17 cellular contexts compared by ENCODE assay signal in the genomic region with DNA sequence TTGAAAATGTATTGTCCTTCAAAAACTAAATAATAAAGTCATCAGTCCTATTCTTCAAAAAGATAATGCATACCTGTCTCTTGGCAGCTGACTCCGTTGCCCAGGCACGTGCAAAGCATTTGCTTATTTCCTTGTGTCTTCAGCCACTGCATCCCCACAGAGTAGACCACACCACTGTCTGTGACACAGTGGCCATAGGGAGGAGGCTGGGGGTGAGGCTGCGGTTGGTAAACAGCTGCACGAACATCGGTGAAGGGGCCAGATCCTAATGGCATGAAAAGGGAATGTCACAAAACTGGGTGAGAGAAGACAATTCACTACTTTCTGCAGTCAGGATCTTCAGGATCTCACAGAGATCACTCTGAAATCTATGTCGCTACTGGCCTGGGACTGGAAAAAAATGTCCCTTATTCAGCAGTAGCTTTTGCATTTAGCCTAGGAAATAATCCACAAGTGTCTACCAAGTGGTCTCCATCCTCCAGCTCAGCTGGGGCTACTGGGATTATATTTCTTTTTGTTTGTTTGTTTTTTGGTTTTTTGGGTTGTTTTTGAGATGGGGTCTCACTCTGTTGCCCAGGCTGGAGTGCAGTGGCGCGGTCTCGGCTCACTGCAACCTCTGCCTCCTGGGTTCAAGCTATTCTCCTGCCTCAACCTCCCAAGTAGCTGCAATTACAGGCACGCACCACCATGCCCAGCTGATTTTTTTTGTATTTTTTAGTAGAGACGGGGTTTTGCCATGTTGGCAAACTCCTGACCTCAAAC. TPM values are rescaled to one million over a fixed set of nuclear protein-coding genes. Genes with fewer than 3 reads are reported as not detected.
DNase-seq lines count a peak whose midpoint lies in the region; ATAC-seq and TF ChIP-seq lines count a peak whose summit lies in the region.
"Had no signal": no experiment of that assay in that cellular context is flagged by ENCODE, and none has a peak within 500 bp of the region (broad histone marks: within the 10 kb centered on the region; RNA-seq: fewer than 3 reads in every experiment).

No MANE protein-coding gene starts in this region.

- H3K4me3 Mint-ChIP-seq in Caco-2 (ENCODE audit: unreplicated experiment), result peak overlapping the region; percentile 8
- H3K4me3 Mint-ChIP-seq: activated CD4-positive, alpha-beta T cell treated with anti-CD3 and anti-CD28 coated beads, Interleukin-2, amount 10 ng/mL, durations not matched to agents 7 days and 5 days; CD4-positive, alpha-beta T cell; H9; stimulated activated effector memory CD8-positive, alpha-beta T cell treated with anti-CD3 and anti-CD28 coated beads, Interleukin-12 subunit alpha, Interleukin-12 subunit beta, amount 100 ng/mL, for 72 hours had no signal

- peak overlapping the region; percentile 35 for H3K9ac ChIP-seq in adipocyte (ENCODE audit: low read length)
- H3K9ac ChIP-seq in trophoblast cell (ENCODE audit: low read length), result no peak overlapping the region

- no peaks in the 10 kb centered on the region for H3K27me3 Mint-ChIP-seq in Caco-2 (ENCODE audit: insufficient read depth, unreplicated experiment)

- no peak overlapping the region for H3K4me2 ChIP-seq in trophoblast cell (ENCODE audit: low read length)

- peak overlapping the region; percentile 41 for H3K27ac Mint-ChIP-seq in Caco-2 (ENCODE audit: unreplicated experiment)
- H3K27ac Mint-ChIP-seq: activated CD4-positive, alpha-beta T cell treated with anti-CD3 and anti-CD28 coated beads, Interleukin-2, amount 10 ng/mL, durations not matched to agents 7 days and 5 days; CD4-positive, alpha-beta T cell; H9; stimulated activated effector memory CD8-positive, alpha-beta T cell treated with anti-CD3 and anti-CD28 coated beads, Interleukin-12 subunit alpha, Interleukin-12 subunit beta, amount 100 ng/mL, for 72 hours had no signal

- no peak overlapping the region for H3K4ac ChIP-seq in trophoblast cell (ENCODE audit: low read depth, low read length)

- no peak overlapping the region for H2AK5ac ChIP-seq in trophoblast cell (ENCODE audit: low read length)

- H2BK5ac ChIP-seq in trophoblast cell (ENCODE audit: low read depth, low read length, poor library complexity), result no peak overlapping the region

- no peaks in the 10 kb centered on the region for H3K79me1 ChIP-seq in trophoblast cell (ENCODE audit: low read length)

- no peak overlapping the region for H3K14ac ChIP-seq in trophoblast cell (ENCODE audit: low read length)

- no peak overlapping the region for H4K91ac ChIP-seq in trophoblast cell (ENCODE audit: low read depth, low read length)

- no peaks in the 10 kb centered on the region for H3K9me3 Mint-ChIP-seq in Caco-2 (ENCODE audit: unreplicated experiment)
- H3K9me3 Mint-ChIP-seq: activated CD4-positive, alpha-beta T cell treated with anti-CD3 and anti-CD28 coated beads, Interleukin-2, amount 10 ng/mL, durations not matched to agents 7 days and 5 days; CD4-positive, alpha-beta T cell; H9; stimulated activated effector memory CD8-positive, alpha-beta T cell treated with anti-CD3 and anti-CD28 coated beads, Interleukin-12 subunit alpha, Interleukin-12 subunit beta, amount 100 ng/mL, for 72 hours had no signal

- H3K4me1 Mint-ChIP-seq in Caco-2 (ENCODE audit: low read depth, unreplicated experiment), result peaks cover 43% of the 10 kb centered on the region
- H3K4me1 Mint-ChIP-seq: activated CD4-positive, alpha-beta T cell treated with anti-CD3 and anti-CD28 coated beads, Interleukin-2, amount 10 ng/mL, durations not matched to agents 7 days and 5 days; H9; stimulated activated effector memory CD8-positive, alpha-beta T cell treated with anti-CD3 and anti-CD28 coated beads, Interleukin-12 subunit alpha, Interleukin-12 subunit beta, amount 100 ng/mL, for 72 hours had no signal

- H2AFZ ChIP-seq in trophoblast cell (ENCODE audit: insufficient read depth, low read length, poor library complexity), result no peak overlapping the region

- TF ChIP-seq CTCF in Caco-2 (IDR thresholded peaks at IDR 0.05; ENCODE audit: insufficient read depth in 1 of 2, low read depth in 1 of 2, low read length in 1 of 2, severe bottlenecking in 1 of 2, unreplicated experiment in 1 of 2) (no peak), fibroblast of pulmonary artery (IDR thresholded peaks at IDR 0.05; ENCODE audit: low read length, missing control alignments) (no peak)

- no peak overlapping the region for H3K23ac ChIP-seq in trophoblast cell (ENCODE audit: low read length)

- H3K9me3 ChIP-seq in Caco-2, result no peaks in the 10 kb centered on the region
- no peaks in the 10 kb centered on the region for H3K9me3 ChIP-seq in adipocyte (ENCODE audit: control insufficient read depth, low read length)
- H3K9me3 ChIP-seq in trophoblast cell (ENCODE audit: insufficient read depth, low read depth, low read length), result no peaks in the 10 kb centered on the region
- H3K9me3 ChIP-seq: ovary had no signal

- ATAC-seq in GM18870 (IDR thresholded peaks at IDR 0.05; ENCODE audit: unreplicated experiment), result no peak
- ATAC-seq in GM21576 (IDR thresholded peaks at IDR 0.05; ENCODE audit: unreplicated experiment), result no peak
- ATAC-seq: stimulated activated effector memory CD8-positive, alpha-beta T cell treated with anti-CD3 and anti-CD28 coated beads, Interleukin-12 subunit alpha, Interleukin-12 subunit beta, amount 100 ng/mL, for 72 hours had no signal

- CTCF ChIA-PET in Caco-2 (lab: Charles Lee), result no interaction called here

- H3K4me1 ChIP-seq in Caco-2, result peaks cover 49% of the 10 kb centered on the region
- H3K4me1 ChIP-seq in adipocyte (ENCODE audit: control insufficient read depth, insufficient read depth, low read length), result peaks cover 25% of the 10 kb centered on the region
- peaks cover 5 to 6% of the 10 kb centered on the region in 2 experiments for H3K4me1 ChIP-seq in trophoblast cell (ENCODE audit: control insufficient read depth in 1 of 2, insufficient read depth in 2 of 2, low read length in 2 of 2)

- no peaks in the 10 kb centered on the region for H3K27me3 ChIP-seq in Caco-2 (replicated peaks; ENCODE audit: control insufficient read depth, insufficient read depth, low read length)
- no peaks in the 10 kb centered on the region for H3K27me3 ChIP-seq in adipocyte (replicated peaks; ENCODE audit: control insufficient read depth, insufficient read depth, low read length)
- no peaks in the 10 kb centered on the region for H3K27me3 ChIP-seq in trophoblast cell (ENCODE audit: insufficient read depth, low read length)
- H3K27me3 ChIP-seq: ovary had no signal

- H2BK12ac ChIP-seq in trophoblast cell (ENCODE audit: low read length), result no peak overlapping the region

- POLR2A ChIA-PET in Caco-2 (lab: Charles Lee), result interaction anchor here (0.8 kb wide), 1 partner anchor 74 kb away, joined by 3 read pairs; no protein-coding TSS in a partner anchor

- intact Hi-C loops in Caco-2 (cut with micrococcal nuclease; ENCODE audit: unreplicated experiment), result no loop called here

- no peaks in the 10 kb centered on the region for H3K79me2 ChIP-seq in trophoblast cell (ENCODE audit: control insufficient read depth, insufficient read depth, low read length, poor library complexity)

- BruUV-seq in Caco-2 (replicated peaks; lab: Mats Ljungman, UMichigan), result no TSS peak

- H3K36me3 Mint-ChIP-seq in Caco-2 (ENCODE audit: insufficient read depth, unreplicated experiment), result peaks cover 100% of the 10 kb centered on the region
- H3K36me3 Mint-ChIP-seq: stimulated activated effector memory CD8-positive, alpha-beta T cell treated with anti-CD3 and anti-CD28 coated beads, Interleukin-12 subunit alpha, Interleukin-12 subunit beta, amount 100 ng/mL, for 72 hours had no signal

- no peak for DNase-seq in Caco-2
- no peak for DNase-seq in adipocyte (ENCODE audit: low read depth)
- peak; percentile 74 for DNase-seq in fibroblast of pulmonary artery (ENCODE audit: low read depth)
- DNase-seq in trophoblast cell, result peak; percentile 42 to 58
- no peak for DNase-seq in COLO668 (lab: John Stamatoyannopoulos, UW; ENCODE audit: unreplicated experiment)
- no peak for DNase-seq in T-helper 2 cell
- DNase-seq: activated CD4-positive, alpha-beta T cell treated with anti-CD3 and anti-CD28 coated beads, Interleukin-2, amount 10 ng/mL, durations not matched to agents 7 days and 5 days; activated gamma-delta T cell; CD4-positive, alpha-beta T cell; H9; NCI-H2029 treated with DMSO at 0.1 percent for 48 hours; ovary had no signal

- no peak overlapping the region for H4K12ac ChIP-seq in trophoblast cell (ENCODE audit: low read depth, low read length)

- H3K4me3 ChIP-seq in Caco-2 (ENCODE audit: low read depth, low read length), result no peak overlapping the region
- H3K4me3 ChIP-seq in adipocyte (ENCODE audit: low read length), result no peak overlapping the region
- H3K4me3 ChIP-seq in fibroblast of pulmonary artery (replicated peaks; ENCODE audit: low read depth, low read length), result peak overlapping the region; percentile 15
- H3K4me3 ChIP-seq in trophoblast cell (ENCODE audit: low read depth, low read length), result no peak overlapping the region
- H3K4me3 ChIP-seq: ovary had no signal

- WGBS in trophoblast cell (ENCODE audit: extremely low coverage, insufficient coverage, insufficient read length), result no CpG with 5 or more reads among the region's 11 CpGs

- H3K27ac ChIP-seq in trophoblast cell (ENCODE audit: low read depth, low read length), result no peak overlapping the region
- H3K27ac ChIP-seq: HL-60, ovary, RWPE1 had no signal

- H2BK120ac ChIP-seq in trophoblast cell (ENCODE audit: insufficient read depth, low read length, poor library complexity), result no peak overlapping the region

- no peak overlapping the region for H3K18ac ChIP-seq in trophoblast cell (ENCODE audit: low read length)

- H4K8ac ChIP-seq in trophoblast cell (ENCODE audit: low read depth, low read length), result no peak overlapping the region

- H3K36me3 ChIP-seq in Caco-2 (ENCODE audit: control insufficient read depth, insufficient read depth, low read length), result peaks cover 10% of the 10 kb centered on the region
- H3K36me3 ChIP-seq in adipocyte (ENCODE audit: control insufficient read depth, insufficient read depth, low read length, severe bottlenecking), result peaks cover 98% of the 10 kb centered on the region
- peaks cover 31 to 54% of the 10 kb centered on the region in 2 experiments for H3K36me3 ChIP-seq in trophoblast cell (ENCODE audit: control insufficient read depth in 1 of 2, insufficient read depth in 2 of 2, low read length in 2 of 2)
- H3K36me3 ChIP-seq: ovary had no signal

RNA-seq across cellular contexts. Expression of a gene that starts 10.7 kb away (rescaled TPM):
- 3,805 and 3,872 TPM in 2 replicates for total RNA-seq in Caco-2 (2022)
- polyA plus RNA-seq in trophoblast cell (2013), result 3,568 and 4,026 TPM in 2 replicates

Comparison
In these comparisons a context has a peak if more than half of its experiments do, and no peak if none do; other contexts are left out.
1. DNase-seq: peak in fibroblast of pulmonary artery (single experiment) and trophoblast cell (2 of 2); none in Caco-2 (0 of 2), adipocyte (single experiment), COLO668 (single experiment) and T-helper 2 cell (0 of 5).